ENCODE assay signal across 21 cellular contexts in the genomic region with DNA sequence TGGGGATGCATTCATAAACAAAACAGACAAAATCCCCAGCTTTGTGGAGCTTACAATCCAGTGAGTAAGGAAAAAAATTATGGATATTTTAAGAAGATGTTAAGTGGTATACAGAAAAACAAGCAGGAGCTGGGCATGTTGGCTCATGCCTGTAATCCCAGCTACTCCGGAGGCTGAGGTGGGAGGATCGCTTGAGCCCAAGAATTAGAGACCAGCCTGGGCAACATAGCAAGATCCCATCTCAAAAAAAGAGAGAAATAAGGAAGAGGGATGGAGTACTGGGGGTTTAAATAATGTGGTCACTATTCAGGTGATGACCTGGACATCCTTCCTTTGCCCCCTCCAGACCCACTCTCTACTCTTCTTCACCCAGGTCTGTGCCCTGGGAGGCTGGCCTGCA. TPM values are rescaled to one million over a fixed set of nuclear protein-coding genes. Genes with fewer than 3 reads are reported as not detected.
DNase-seq lines count a peak whose midpoint lies in the region; ATAC-seq, FAIRE-seq and TF ChIP-seq lines count a peak whose summit lies in the region.
"Had no signal": no experiment of that assay in that cellular context is flagged by ENCODE, and none has a peak within 500 bp of the region (broad histone marks: within the 10 kb centered on the region; RNA-seq: fewer than 3 reads in every experiment).

No MANE protein-coding gene starts in this region.

- H3K9me3 ChIP-seq in HepG2 (ENCODE audit: low read length) (no peaks in the 10 kb centered on the region), right lobe of liver (no peaks in the 10 kb centered on the region), K562 (replicated peaks; ENCODE audit: control insufficient read depth, insufficient read depth, low read depth, low read length) (no peaks in the 10 kb centered on the region)
- H3K9me3 ChIP-seq: A549; BLaER1 treated with 17β-estradiol and CSF1 and Interleukin-3, amounts not matched to agents 10 nM and 100 nM; Caco-2 had no signal

- H2AFZ ChIP-seq in HepG2 (ENCODE audit: low read length) = no peak overlapping the region
- H2AFZ ChIP-seq in K562 (ENCODE audit: low read depth, low read length) = no peak overlapping the region

- H3K9ac ChIP-seq in HepG2 (ENCODE audit: insufficient read depth, low read depth, low read length) (no peak overlapping the region), K562 (ENCODE audit: insufficient read depth in 1 of 2, low read depth in 2 of 2, low read length in 2 of 2) (no peak overlapping the region)
- H3K9ac ChIP-seq: BLaER1 treated with 17β-estradiol and CSF1 and Interleukin-3, amounts not matched to agents 10 nM and 100 nM had no signal

- in situ Hi-C loops in HepG2 (cut with HindIII; ENCODE audit: extremely low pct_ligation_motif_present, low pct_unique_long_range_greater_than_20kb) = no loop called here
- in situ Hi-C loops in K562 (cut with MboI) = no loop called here

- H3K36me3 ChIP-seq in HepG2 (replicated peaks in 1 of 2; ENCODE audit: control insufficient read depth in 1 of 2, insufficient read depth in 2 of 2, low read length in 2 of 2) (no peaks in the 10 kb centered on the region), right lobe of liver (no peaks in the 10 kb centered on the region), K562 (ENCODE audit: control insufficient read depth, insufficient read depth, low read length) (no peaks in the 10 kb centered on the region)
- H3K36me3 ChIP-seq: BLaER1 treated with 17β-estradiol and CSF1 and Interleukin-3, amounts not matched to agents 10 nM and 100 nM had no signal

- no peak overlapping the region for H3K4me3 Mint-ChIP-seq in stimulated activated effector memory CD8-positive, alpha-beta T cell treated with anti-CD3 and anti-CD28 coated beads, Interleukin-12 subunit alpha, Interleukin-12 subunit beta, amount 100 ng/mL, for 72 hours
- H3K4me3 Mint-ChIP-seq: B cell; CD4-positive, alpha-beta T cell; CD8-positive, alpha-beta T cell had no signal

- H3K4me2 ChIP-seq in HepG2 (ENCODE audit: low read depth, low read length) = no peak overlapping the region
- no peak overlapping the region for H3K4me2 ChIP-seq in K562 (ENCODE audit: insufficient read depth, low read length)
- H3K4me2 ChIP-seq: A549; BLaER1 treated with 17β-estradiol and CSF1 and Interleukin-3, amounts not matched to agents 10 nM and 100 nM had no signal

- ATAC-seq in HepG2 (no peak), right lobe of liver (no peak), K562 (no peak), HG03342 (IDR thresholded peaks at IDR 0.05; ENCODE audit: unreplicated experiment) (no peak)
- no peak for ATAC-seq in stimulated activated effector memory CD8-positive, alpha-beta T cell treated with anti-CD3 and anti-CD28 coated beads, Interleukin-12 subunit alpha, Interleukin-12 subunit beta, amount 100 ng/mL, for 72 hours
- ATAC-seq: A549; CD8-positive, alpha-beta T cell had no signal

- H3K27ac Mint-ChIP-seq in stimulated activated effector memory CD8-positive, alpha-beta T cell treated with anti-CD3 and anti-CD28 coated beads, Interleukin-12 subunit alpha, Interleukin-12 subunit beta, amount 100 ng/mL, for 72 hours = peak overlapping the region; percentile 21
- H3K27ac Mint-ChIP-seq: B cell; CD4-positive, alpha-beta T cell; CD8-positive, alpha-beta T cell had no signal

- CTCF ChIA-PET in HepG2 (lab: Yijun Ruan, JAX; ENCODE audit: low intra/inter-chr PET ratio, low total read pairs) (no interaction called here), K562 (lab: Yijun Ruan, JAX; ENCODE audit: low intra/inter-chr PET ratio) (no interaction called here)

- intact Hi-C loops in HepG2 (cut with micrococcal nuclease; ENCODE audit: unreplicated experiment) (no loop called here), right lobe of liver (cut with DNase I) (no loop called here), K562 (cut with micrococcal nuclease) (no loop called here)

- no peak for TF ChIP-seq CTCF in HepG2 (CRISPR knock-in tag; IDR thresholded peaks at IDR 0.05)
- no peak for TF ChIP-seq CTCF in right lobe of liver (IDR thresholded peaks at IDR 0.05)
- no peak for TF ChIP-seq CTCF in K562 (IDR thresholded peaks at IDR 0.05 in 2 of 3, conservative IDR thresholded peaks at IDR 0.05 in 1 of 3; ENCODE audit: insufficient read depth in 2 of 3, low read depth in 1 of 3, low read length in 3 of 3)

- WGBS in HepG2 (ENCODE audit: low lambda C conversion rate) = 74% methylated on average over 2 of the region's 2 CpGs
- WGBS in right lobe of liver (ENCODE audit: insufficient coverage, low coverage, low lambda C conversion rate, missing lambda C conversion rate) = 60% methylated on average over 1 of the region's 2 CpGs
- 3% methylated on average over 2 of the region's 2 CpGs for WGBS in K562 (ENCODE audit: insufficient coverage, low coverage, missing lambda C conversion rate)

- no peaks in the 10 kb centered on the region for H3K4me1 ChIP-seq in HepG2 (ENCODE audit: insufficient read depth, low read length)
- no peaks in the 10 kb centered on the region for H3K4me1 ChIP-seq in right lobe of liver
- no peaks in the 10 kb centered on the region for H3K4me1 ChIP-seq in K562 (replicated peaks in 1 of 2; ENCODE audit: control insufficient read depth in 2 of 2, insufficient read depth in 2 of 2, low read length in 2 of 2)
- H3K4me1 ChIP-seq: A549; BLaER1 treated with 17β-estradiol and CSF1 and Interleukin-3, amounts not matched to agents 10 nM and 100 nM; Caco-2 had no signal

- no peak for FAIRE-seq in HepG2 (lab: Jason Lieb, UNC)
- FAIRE-seq in K562 (lab: Jason Lieb, UNC) = no peak
- FAIRE-seq: A549, D721Med, G401.6, GM12891 had no signal

- BruUV-seq in HepG2 (replicated peaks; lab: Mats Ljungman, UMichigan) (no TSS peak), K562 (replicated peaks; lab: Mats Ljungman, UMichigan) (no TSS peak)

- H3K9me1 ChIP-seq in K562 (ENCODE audit: control insufficient read depth, insufficient read depth, low read length) = no peaks in the 10 kb centered on the region

- peaks cover 0 to 24% of the 10 kb centered on the region in 2 experiments; a peak in 3 of 5 replicates for H3K27me3 ChIP-seq in HepG2 (ENCODE audit: control insufficient read depth in 1 of 2, insufficient read depth in 2 of 2, low read length in 2 of 2)
- H3K27me3 ChIP-seq in right lobe of liver = no peaks in the 10 kb centered on the region
- H3K27me3 ChIP-seq in K562 (ENCODE audit: control insufficient read depth in 2 of 2, insufficient read depth in 2 of 2, low read length in 2 of 2) = peaks cover 63 to 70% of the 10 kb centered on the region in 2 experiments
- H3K27me3 ChIP-seq: BLaER1 treated with 17β-estradiol and CSF1 and Interleukin-3, amounts not matched to agents 10 nM and 100 nM had no signal

- no peaks in the 10 kb centered on the region for H3K4me1 Mint-ChIP-seq in stimulated activated effector memory CD8-positive, alpha-beta T cell treated with anti-CD3 and anti-CD28 coated beads, Interleukin-12 subunit alpha, Interleukin-12 subunit beta, amount 100 ng/mL, for 72 hours
- H3K4me1 Mint-ChIP-seq: B cell had no signal

- H3K4me3 ChIP-seq in HepG2 (replicated peaks in 1 of 3; ENCODE audit: insufficient read depth in 1 of 3, low read depth in 2 of 3, low read length in 3 of 3) = no peak overlapping the region
- no peak overlapping the region for H3K4me3 ChIP-seq in right lobe of liver
- H3K4me3 ChIP-seq in K562 = no peak overlapping the region
- H3K4me3 ChIP-seq: A549; BLaER1 treated with 17β-estradiol and CSF1 and Interleukin-3, amounts not matched to agents 10 nM and 100 nM had no signal

- DNase-seq in HepG2 (ENCODE audit: low spot score) (no peak), right lobe of liver (no peak), K562 (ENCODE audit: extremely low read depth in 1 of 4, low spot score in 3 of 4) (no peak), NCI-H2196 treated with DMSO at 0.1 percent for 48 hours (lab: John Stamatoyannopoulos, UW; ENCODE audit: unreplicated experiment) (no peak)
- DNase-seq in stimulated activated effector memory CD8-positive, alpha-beta T cell treated with anti-CD3 and anti-CD28 coated beads, Interleukin-12 subunit alpha, Interleukin-12 subunit beta, amount 100 ng/mL, for 72 hours (ENCODE audit: low spot score in 2 of 2) = no peak
- DNase-seq: AML-193; Caco-2; Calu3; CD4-positive, alpha-beta T cell; CD8-positive, alpha-beta T cell; DMS79 treated with DMSO at 0.1 percent for 48 hours; GF-D8 had no signal

- TF ChIP-seq EP300 in HepG2 (IDR thresholded peaks at IDR 0.05; ENCODE audit: low read depth in 2 of 2, low read length in 2 of 2) = no peak
- no peak for TF ChIP-seq EP300 in HepG2 (CRISPR knock-in tag; IDR thresholded peaks at IDR 0.05; ENCODE audit: borderline replicate concordance)
- no peak for TF ChIP-seq EP300 in K562 (IDR thresholded peaks at IDR 0.05; ENCODE audit: low read length)

- no peak for TF ChIP-seq POLR2A in HepG2 (IDR thresholded peaks at IDR 0.05; ENCODE audit: insufficient read depth in 1 of 2, low read depth in 2 of 2, low read length in 2 of 2)
- TF ChIP-seq POLR2A in right lobe of liver (IDR thresholded peaks at IDR 0.05) = no peak
- TF ChIP-seq POLR2A in K562 (conservative IDR thresholded peaks at IDR 0.05) = no peak

- no peak for TF ChIP-seq RAD21 in HepG2 (CRISPR knock-in tag; IDR thresholded peaks at IDR 0.05)
- TF ChIP-seq RAD21 in K562 (CRISPR knock-in tag; conservative IDR thresholded peaks at IDR 0.05 in 1 of 2, IDR thresholded peaks at IDR 0.05 in 1 of 2) = no peak

- no peaks in the 10 kb centered on the region for H3K79me2 ChIP-seq in HepG2 (ENCODE audit: insufficient read depth, low read length)
- no peaks in the 10 kb centered on the region for H3K79me2 ChIP-seq in K562 (ENCODE audit: control insufficient read depth, insufficient read depth, low read length)

- no peaks in the 10 kb centered on the region for H3K36me3 Mint-ChIP-seq in stimulated activated effector memory CD8-positive, alpha-beta T cell treated with anti-CD3 and anti-CD28 coated beads, Interleukin-12 subunit alpha, Interleukin-12 subunit beta, amount 100 ng/mL, for 72 hours
- H3K36me3 Mint-ChIP-seq: CD8-positive, alpha-beta T cell had no signal

- no peak overlapping the region for H3K27ac ChIP-seq in HepG2 (ENCODE audit: extremely low read length, insufficient read depth, low read length)
- H3K27ac ChIP-seq in right lobe of liver = no peak overlapping the region
- H3K27ac ChIP-seq in K562 (ENCODE audit: extremely low read depth, low read depth, low read length) = no peak overlapping the region
- H3K27ac ChIP-seq: 22Rv1; A549; BLaER1 treated with 17β-estradiol and CSF1 and Interleukin-3, amounts not matched to agents 10 nM and 100 nM; C4-2B had no signal

- H4K20me1 ChIP-seq in HepG2 (ENCODE audit: insufficient read depth, low read length) (no peaks in the 10 kb centered on the region), K562 (replicated peaks; ENCODE audit: control insufficient read depth, insufficient read depth, low read length) (0 out of 2 replicates have a peak, but pooled peaks cover 5% of the 10 kb centered on the region)
- H4K20me1 ChIP-seq: BLaER1 treated with 17β-estradiol and CSF1 and Interleukin-3, amounts not matched to agents 10 nM and 100 nM had no signal

- H3K9me3 Mint-ChIP-seq in stimulated activated effector memory CD8-positive, alpha-beta T cell treated with anti-CD3 and anti-CD28 coated beads, Interleukin-12 subunit alpha, Interleukin-12 subunit beta, amount 100 ng/mL, for 72 hours = no peaks in the 10 kb centered on the region
- H3K9me3 Mint-ChIP-seq: CD4-positive, alpha-beta T cell; CD8-positive, alpha-beta T cell had no signal

- POLR2A ChIA-PET in HepG2 (lab: Yijun Ruan, JAX) = no interaction called here
- POLR2A ChIA-PET in K562 (lab: Yijun Ruan, JAX) = no interaction called here

RNA-seq across cellular contexts. Expression of gene MDGA1, which starts 55.0 kb away (rescaled TPM):
- total RNA-seq in HepG2 (2016; rRNA removed; fragmentation: Illumina TruSeq; extraction: Trizol) (not detected in 2 replicates), right lobe of liver (1 to 10 TPM in 1 of 6 experiments, under 1 TPM in 5; 0.22 to 1.3 (median 0.59) TPM), K562 (2014; rRNA removed) (0.50 and 0.57 TPM in 2 replicates), K562 (2014; rRNA removed; fragmentation: Illumina TruSeq; extraction: Trizol) (0.62 and 0.83 TPM in 2 replicates), K562 (2015; rRNA removed; fragmentation: Illumina TruSeq; extraction: Trizol) (0.14 and 0.49 TPM in 2 replicates), K562 (2021) (2.2 and 3.2 TPM in 2 replicates)
- total RNA-seq in HepG2 (2016; cell fraction: cytosol; rRNA removed; fragmentation: Illumina TruSeq; extraction: Trizol; ENCODE audit: low read depth) = not detected in 2 replicates
- total RNA-seq in HepG2 (2016; cell fraction: insoluble cytoplasmic fraction; rRNA removed; fragmentation: Illumina TruSeq; extraction: Trizol) = not detected in 2 replicates
- not detected in 2 replicates for total RNA-seq in HepG2 (2016; cell fraction: membrane; rRNA removed; fragmentation: Illumina TruSeq; extraction: Trizol)
- total RNA-seq in HepG2 (2016; cell fraction: nucleus; rRNA removed; fragmentation: Illumina TruSeq; extraction: Trizol) = not detected in 2 replicates
- polyA plus RNA-seq in HepG2 (2011; rRNA removed) (under 0.01 TPM in 1 of 2 replicates, not detected in the other), K562 (2011; rRNA removed) (0.34 and 2.1 TPM in 2 replicates), K562 (2014; fragmentation: Illumina TruSeq; extraction: Trizol) (0.73 and 1.3 TPM in 2 replicates), K562 (2014; fragmentation: Nextera tagmentation; extraction: Ambion mirVana) (under 1 TPM; 0.18 to 0.31 TPM), K562 (2014; rRNA removed) (1.4 and 2.0 TPM in 2 replicates)
- polyA plus RNA-seq in HepG2 (2011; cell fraction: cytosol; rRNA removed) = 0.12 TPM in 1 of 2 replicates, not detected in the other
- polyA plus RNA-seq in HepG2 (2011; cell fraction: nucleus; rRNA removed) = 0.05 TPM in 1 of 2 replicates, not detected in the other
- polyA plus RNA-seq in HepG2 (2012) = not detected in 2 replicates
- polyA plus RNA-seq in HepG2 (2016; cell fraction: cytosol; fragmentation: Illumina TruSeq; extraction: Trizol; ENCODE audit: low read depth) = not detected in 2 replicates
- polyA plus RNA-seq in HepG2 (2016; cell fraction: insoluble cytoplasmic fraction; fragmentation: Illumina TruSeq; extraction: Trizol; ENCODE audit: low read depth) = not detected in 2 replicates
- not detected in 2 replicates for polyA plus RNA-seq in HepG2 (2016; cell fraction: membrane; fragmentation: Illumina TruSeq; extraction: Trizol; ENCODE audit: low read depth)
- polyA plus RNA-seq in HepG2 (2016; cell fraction: nucleus; fragmentation: Illumina TruSeq; extraction: Trizol; ENCODE audit: insufficient read depth, low read depth) = not detected in 2 replicates
- polyA minus RNA-seq in HepG2 (2011; rRNA and poly(A)+ RNA removed; ENCODE audit: low replicate concordance) = 0.44 TPM in 1 of 2 replicates, not detected in the other
- polyA minus RNA-seq in HepG2 (2011; cell fraction: cytosol; rRNA and poly(A)+ RNA removed) = not detected in 2 replicates
- polyA minus RNA-seq in HepG2 (2011; cell fraction: nucleus; rRNA and poly(A)+ RNA removed) = not detected in 2 replicates
- 3.1 and 9.7 TPM in 2 replicates for total RNA-seq in K562 (2011; cell fraction: chromatin; rRNA removed; ENCODE audit: low replicate concordance)
- total RNA-seq in K562 (2011; cell fraction: nucleolus; rRNA removed) = 2.6 and 5.3 TPM in 2 replicates
- total RNA-seq in K562 (2011; cell fraction: nucleoplasm; rRNA removed) = 3.7 and 6.1 TPM in 2 replicates
- polyA plus RNA-seq in K562 (2011; cell fraction: cytosol; rRNA removed) = 0.37 and 4.5 TPM in 2 replicates
- 0.86 and 9.4 TPM in 2 replicates for polyA plus RNA-seq in K562 (2011; cell fraction: nucleus; rRNA removed)
- polyA plus RNA-seq in K562 (2012) = 0.86 and 2.0 TPM in 2 replicates
- polyA minus RNA-seq in K562 (2011; rRNA and poly(A)+ RNA removed) = 0.33 and 2.5 TPM in 2 replicates
- 1.6 TPM in 1 of 2 replicates, not detected in the other for polyA minus RNA-seq in K562 (2011; cell fraction: cytosol; rRNA and poly(A)+ RNA removed)
- 0.56 and 3.8 TPM in 2 replicates for polyA minus RNA-seq in K562 (2011; cell fraction: nucleus; rRNA and poly(A)+ RNA removed)

Comparison
In these comparisons a context has a peak if more than half of its experiments do, and no peak if none do; other contexts are left out.
1. Of the 241 proteins assayed by ChIP-seq in both HepG2 and K562: peak only in HepG2: none; only in K562: none; in both: ZNF121; in neither: 240.